Comparison of ENCODE assay signal across 31 cellular contexts in the genomic region with DNA sequence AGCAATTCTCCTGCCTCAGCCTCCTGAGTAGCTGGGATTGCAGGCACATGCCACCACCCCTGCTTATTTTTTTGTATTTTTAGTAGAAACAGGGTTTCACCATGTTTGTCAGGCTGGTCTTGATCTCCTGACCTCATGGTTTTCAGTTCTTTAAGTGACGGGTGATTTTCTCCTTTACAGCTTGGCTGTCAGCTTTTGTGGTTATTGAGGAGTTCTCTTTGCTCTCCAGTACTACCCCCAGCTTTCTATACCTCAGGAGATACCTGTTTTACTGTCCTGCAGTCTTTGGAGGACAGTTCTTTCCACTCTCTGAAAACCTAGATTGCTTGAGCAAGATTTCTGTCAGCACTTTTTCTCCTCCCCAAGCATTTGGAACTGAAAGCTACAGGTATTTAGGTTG.
"Had no signal": no experiment of that assay in that cellular context is flagged by ENCODE, and none has a peak within 500 bp of the region (broad histone marks: within the 10 kb centered on the region; RNA-seq: fewer than 3 reads in every experiment).

No MANE protein-coding gene starts in this region.

- H3K4me1 ChIP-seq: Peyer's patch had no signal

- H3K27ac ChIP-seq: brain microvascular endothelial cell, Peyer's patch, WERI-Rb-1 had no signal

- ATAC-seq: activated CD8-positive, alpha-beta memory T cell treated with anti-CD3 and anti-CD28 coated beads, Interleukin-2, amount 10 ng/mL, durations not matched to agents 7 days and 5 days; activated naive CD8-positive, alpha-beta T cell treated with anti-CD3 and anti-CD28 coated beads, Interleukin-2, amount 50 U/mL, for 24 hours; PC-3; SK-N-SH treated with all-trans-retinoic acid at 6 μM for 48 hours had no signal

- DNase-seq: activated CD4-positive, alpha-beta memory T cell treated with anti-CD3 and anti-CD28 coated beads, Interleukin-2, amount 10 ng/mL, durations not matched to agents 7 days and 5 days; activated CD4-positive, alpha-beta T cell treated with anti-CD3 and anti-CD28 coated beads for 1 hour; activated CD4-positive, alpha-beta T cell treated with anti-CD3 and anti-CD28 coated beads for 48 hours; activated CD4-positive, CD25-positive, alpha-beta regulatory T cell; activated CD8-positive, alpha-beta memory T cell treated with anti-CD3 and anti-CD28 coated beads for 24 hours; activated CD8-positive, alpha-beta memory T cell treated with anti-CD3 and anti-CD28 coated beads, Interleukin-2, amount 10 ng/mL, durations not matched to agents 7 days and 5 days; activated CD8-positive, alpha-beta memory T cell treated with anti-CD3 and anti-CD28 coated beads, Interleukin-2, amount 50 U/mL, for 48 hours; activated effector memory CD4-positive, alpha-beta T cell treated with Interleukin-2 at 50 U/mL for 16 hours; activated naive CD4-positive, alpha-beta T cell treated with anti-CD3 and anti-CD28 coated beads, Interleukin-2, amount 10 ng/mL, durations not matched to agents 7 days and 5 days; activated naive CD8-positive, alpha-beta T cell treated with anti-CD3 and anti-CD28 coated beads, Interleukin-2, amount 50 U/mL, for 24 hours; activated T-cell treated with anti-CD3 and anti-CD28 coated beads, Interleukin-2, amount 50 U/mL, for 48 hours; aorta; brain microvascular endothelial cell; Karpas-422; KBM-7; NCI-H1105 treated with DMSO at 0.1 percent for 48 hours; NCI-H1436; NCI-H1694; NCI-H1930; NCI-H2081 treated with DMSO at 0.1 percent for 48 hours; NCI-H226; NCI-H446 treated with DMSO at 0.1 percent for 48 hours; NCI-H524; NK-92 treated with Interleukin-12 subunit alpha and Interleukin-12 subunit beta, amount 100 ng/mL, for 24 hours; PC-3; Peyer's patch; RPMI8226; SIG-M5; T1000; WERI-Rb-1 had no signal

- H3K4me3 ChIP-seq: Peyer's patch had no signal

- H3K36me3 ChIP-seq: brain microvascular endothelial cell, Peyer's patch, WERI-Rb-1 had no signal

- H3K27me3 ChIP-seq: brain microvascular endothelial cell, Peyer's patch had no signal
